ENCODE assay signal across 1 cellular context in the genomic region with DNA sequence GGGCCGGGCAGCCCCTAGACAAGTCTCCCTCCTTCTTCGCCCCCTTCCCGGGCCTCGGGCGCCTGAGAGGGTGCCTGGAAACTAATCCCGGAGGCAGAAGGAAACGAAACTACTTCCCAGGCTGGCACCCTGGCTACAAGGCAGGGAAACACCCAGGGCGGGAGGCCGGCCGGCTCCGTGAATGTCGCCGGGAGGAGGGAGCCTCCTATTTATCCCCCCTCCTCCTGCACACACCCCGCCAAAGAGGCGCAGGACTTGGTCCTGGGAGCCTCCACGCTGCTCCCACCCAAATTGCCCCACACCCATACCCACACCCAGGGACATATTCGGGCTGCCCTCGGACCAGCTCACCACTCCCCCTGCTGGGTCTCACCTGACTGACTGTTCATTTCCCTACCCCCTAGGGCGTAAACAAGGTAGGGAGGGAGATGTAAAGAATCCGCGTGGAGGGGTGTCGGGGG.
A peak's percentile ranks its signal among the peaks of the same experiment; 100 is the strongest.
TF ChIP-seq lines count a peak whose summit lies in the region.

A gene with protein sequence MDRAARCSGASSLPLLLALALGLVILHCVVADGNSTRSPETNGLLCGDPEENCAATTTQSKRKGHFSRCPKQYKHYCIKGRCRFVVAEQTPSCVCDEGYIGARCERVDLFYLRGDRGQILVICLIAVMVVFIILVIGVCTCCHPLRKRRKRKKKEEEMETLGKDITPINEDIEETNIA (minus strand): TSS at position 183 of the 461 bp plus-strand sequence. CDS start 198 bp downstream, outside the sequence.

TF ChIP-seq in HEK293, 187 proteins besides CTCF, POLR2A, EP300 and RAD21 (continued from another document):
- no peak for TF ChIP-seq ZFP3 (tag by site-specific recombination; IDR thresholded peaks at IDR 0.05; ENCODE audit: low read depth)
- peak; percentile 67 for TF ChIP-seq GLIS1 (tag by site-specific recombination; IDR thresholded peaks at IDR 0.05)
- TF ChIP-seq KLF1 (tag by site-specific recombination; IDR thresholded peaks at IDR 0.05): 0 out of 2 replicates have a peak, but pooled peaks have one; percentile 41
- TF ChIP-seq EGR2 (tag by site-specific recombination; IDR thresholded peaks at IDR 0.05; ENCODE audit: low read depth): 0 out of 2 replicates have a peak, but pooled peaks have one; percentile 19
- TF ChIP-seq ZNF623 (tag by site-specific recombination; IDR thresholded peaks at IDR 0.05): no peak
- TF ChIP-seq TRIM28 (IDR thresholded peaks at IDR 0.05; ENCODE audit: borderline replicate concordance, low read length): no peak
- TF ChIP-seq, protein P1, sequence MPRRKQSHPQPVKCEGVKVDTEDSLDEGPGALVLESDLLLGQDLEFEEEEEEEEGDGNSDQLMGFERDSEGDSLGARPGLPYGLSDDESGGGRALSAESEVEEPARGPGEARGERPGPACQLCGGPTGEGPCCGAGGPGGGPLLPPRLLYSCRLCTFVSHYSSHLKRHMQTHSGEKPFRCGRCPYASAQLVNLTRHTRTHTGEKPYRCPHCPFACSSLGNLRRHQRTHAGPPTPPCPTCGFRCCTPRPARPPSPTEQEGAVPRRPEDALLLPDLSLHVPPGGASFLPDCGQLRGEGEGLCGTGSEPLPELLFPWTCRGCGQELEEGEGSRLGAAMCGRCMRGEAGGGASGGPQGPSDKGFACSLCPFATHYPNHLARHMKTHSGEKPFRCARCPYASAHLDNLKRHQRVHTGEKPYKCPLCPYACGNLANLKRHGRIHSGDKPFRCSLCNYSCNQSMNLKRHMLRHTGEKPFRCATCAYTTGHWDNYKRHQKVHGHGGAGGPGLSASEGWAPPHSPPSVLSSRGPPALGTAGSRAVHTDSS (tag by site-specific recombination; IDR thresholded peaks at IDR 0.05): no peak
- TF ChIP-seq ZNF747 (tag by site-specific recombination; IDR thresholded peaks at IDR 0.05): no peak
- no peak for TF ChIP-seq ZNF660 (tag by site-specific recombination; IDR thresholded peaks at IDR 0.05)
- TF ChIP-seq ZNF48 (tag by site-specific recombination; IDR thresholded peaks at IDR 0.05): no peak
- peak; percentile 81 for TF ChIP-seq PRDM4 (tag by site-specific recombination; IDR thresholded peaks at IDR 0.05)
- TF ChIP-seq ZNF664 (tag by site-specific recombination; IDR thresholded peaks at IDR 0.05): no peak
- no peak for TF ChIP-seq ZNF140 (tag by site-specific recombination; IDR thresholded peaks at IDR 0.05)
- TF ChIP-seq ZNF791 (tag by site-specific recombination; IDR thresholded peaks at IDR 0.05): no peak
- TF ChIP-seq SP3 (tag by site-specific recombination; IDR thresholded peaks at IDR 0.05): no peak
- peak; percentile 49 for TF ChIP-seq FEZF1 (tag by site-specific recombination; IDR thresholded peaks at IDR 0.05)
- TF ChIP-seq, protein P2, sequence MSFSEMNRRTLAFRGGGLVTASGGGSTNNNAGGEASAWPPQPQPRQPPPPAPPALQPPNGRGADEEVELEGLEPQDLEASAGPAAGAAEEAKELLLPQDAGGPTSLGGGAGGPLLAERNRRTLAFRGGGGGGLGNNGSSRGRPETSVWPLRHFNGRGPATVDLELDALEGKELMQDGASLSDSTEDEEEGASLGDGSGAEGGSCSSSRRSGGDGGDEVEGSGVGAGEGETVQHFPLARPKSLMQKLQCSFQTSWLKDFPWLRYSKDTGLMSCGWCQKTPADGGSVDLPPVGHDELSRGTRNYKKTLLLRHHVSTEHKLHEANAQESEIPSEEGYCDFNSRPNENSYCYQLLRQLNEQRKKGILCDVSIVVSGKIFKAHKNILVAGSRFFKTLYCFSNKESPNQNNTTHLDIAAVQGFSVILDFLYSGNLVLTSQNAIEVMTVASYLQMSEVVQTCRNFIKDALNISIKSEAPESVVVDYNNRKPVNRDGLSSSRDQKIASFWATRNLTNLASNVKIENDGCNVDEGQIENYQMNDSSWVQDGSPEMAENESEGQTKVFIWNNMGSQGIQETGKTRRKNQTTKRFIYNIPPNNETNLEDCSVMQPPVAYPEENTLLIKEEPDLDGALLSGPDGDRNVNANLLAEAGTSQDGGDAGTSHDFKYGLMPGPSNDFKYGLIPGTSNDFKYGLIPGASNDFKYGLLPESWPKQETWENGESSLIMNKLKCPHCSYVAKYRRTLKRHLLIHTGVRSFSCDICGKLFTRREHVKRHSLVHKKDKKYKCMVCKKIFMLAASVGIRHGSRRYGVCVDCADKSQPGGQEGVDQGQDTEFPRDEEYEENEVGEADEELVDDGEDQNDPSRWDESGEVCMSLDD (tag by site-specific recombination; IDR thresholded peaks at IDR 0.05): no peak
- peak; percentile 77 for TF ChIP-seq ZNF341 (tag by site-specific recombination; IDR thresholded peaks at IDR 0.05; ENCODE audit: low read depth)
- TF ChIP-seq ZNF202 (tag by site-specific recombination; IDR thresholded peaks at IDR 0.05; ENCODE audit: borderline replicate concordance): no peak
- TF ChIP-seq, protein P3, sequence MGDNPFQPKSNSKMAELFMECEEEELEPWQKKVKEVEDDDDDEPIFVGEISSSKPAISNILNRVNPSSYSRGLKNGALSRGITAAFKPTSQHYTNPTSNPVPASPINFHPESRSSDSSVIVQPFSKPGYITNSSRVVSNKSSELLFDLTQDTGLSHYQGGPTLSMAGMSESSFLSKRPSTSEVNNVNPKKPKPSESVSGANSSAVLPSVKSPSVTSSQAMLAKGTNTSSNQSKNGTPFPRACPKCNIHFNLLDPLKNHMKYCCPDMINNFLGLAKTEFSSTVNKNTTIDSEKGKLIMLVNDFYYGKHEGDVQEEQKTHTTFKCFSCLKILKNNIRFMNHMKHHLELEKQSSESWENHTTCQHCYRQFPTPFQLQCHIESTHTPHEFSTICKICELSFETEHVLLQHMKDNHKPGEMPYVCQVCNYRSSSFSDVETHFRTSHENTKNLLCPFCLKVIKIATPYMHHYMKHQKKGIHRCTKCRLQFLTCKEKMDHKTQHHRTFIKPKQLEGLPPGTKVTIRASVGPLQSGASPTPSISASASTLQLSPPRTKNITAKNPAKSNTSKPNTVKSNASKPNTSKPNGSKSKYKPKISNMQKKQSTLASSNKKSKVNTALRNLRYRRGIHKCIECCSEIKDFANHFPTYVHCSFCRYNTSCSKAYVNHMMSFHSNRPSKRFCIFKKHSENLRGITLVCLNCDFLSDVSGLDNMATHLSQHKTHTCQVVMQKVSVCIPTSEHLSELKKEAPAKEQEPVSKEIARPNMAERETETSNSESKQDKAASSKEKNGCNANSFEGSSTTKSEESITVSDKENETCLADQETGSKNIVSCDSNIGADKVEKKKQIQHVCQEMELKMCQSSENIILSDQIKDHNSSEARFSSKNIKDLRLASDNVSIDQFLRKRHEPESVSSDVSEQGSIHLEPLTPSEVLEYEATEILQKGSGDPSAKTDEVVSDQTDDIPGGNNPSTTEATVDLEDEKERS (tag by site-specific recombination; IDR thresholded peaks at IDR 0.05): no peak
- TF ChIP-seq, protein P4, sequence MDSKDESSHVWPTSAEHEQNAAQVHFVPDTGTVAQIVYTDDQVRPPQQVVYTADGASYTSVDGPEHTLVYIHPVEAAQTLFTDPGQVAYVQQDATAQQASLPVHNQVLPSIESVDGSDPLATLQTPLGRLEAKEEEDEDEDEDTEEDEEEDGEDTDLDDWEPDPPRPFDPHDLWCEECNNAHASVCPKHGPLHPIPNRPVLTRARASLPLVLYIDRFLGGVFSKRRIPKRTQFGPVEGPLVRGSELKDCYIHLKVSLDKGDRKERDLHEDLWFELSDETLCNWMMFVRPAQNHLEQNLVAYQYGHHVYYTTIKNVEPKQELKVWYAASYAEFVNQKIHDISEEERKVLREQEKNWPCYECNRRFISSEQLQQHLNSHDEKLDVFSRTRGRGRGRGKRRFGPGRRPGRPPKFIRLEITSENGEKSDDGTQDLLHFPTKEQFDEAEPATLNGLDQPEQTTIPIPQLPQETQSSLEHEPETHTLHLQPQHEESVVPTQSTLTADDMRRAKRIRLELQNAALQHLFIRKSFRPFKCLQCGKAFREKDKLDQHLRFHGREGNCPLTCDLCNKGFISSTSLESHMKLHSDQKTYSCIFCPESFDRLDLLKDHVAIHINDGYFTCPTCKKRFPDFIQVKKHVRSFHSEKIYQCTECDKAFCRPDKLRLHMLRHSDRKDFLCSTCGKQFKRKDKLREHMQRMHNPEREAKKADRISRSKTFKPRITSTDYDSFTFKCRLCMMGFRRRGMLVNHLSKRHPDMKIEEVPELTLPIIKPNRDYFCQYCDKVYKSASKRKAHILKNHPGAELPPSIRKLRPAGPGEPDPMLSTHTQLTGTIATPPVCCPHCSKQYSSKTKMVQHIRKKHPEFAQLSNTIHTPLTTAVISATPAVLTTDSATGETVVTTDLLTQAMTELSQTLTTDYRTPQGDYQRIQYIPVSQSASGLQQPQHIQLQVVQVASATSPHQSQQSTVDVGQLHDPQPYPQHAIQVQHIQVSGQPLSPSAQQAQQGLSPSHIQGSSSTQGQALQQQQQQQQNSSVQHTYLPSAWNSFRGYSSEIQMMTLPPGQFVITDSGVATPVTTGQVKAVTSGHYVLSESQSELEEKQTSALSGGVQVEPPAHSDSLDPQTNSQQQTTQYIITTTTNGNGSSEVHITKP (tag by site-specific recombination; IDR thresholded peaks at IDR 0.05): peak; percentile 53; the same call in 1 of the 2 replicates
- peak; percentile 61 for TF ChIP-seq ZNF335 (tag by site-specific recombination; conservative IDR thresholded peaks at IDR 0.05)
- no peak for TF ChIP-seq ZNF677 (tag by site-specific recombination; IDR thresholded peaks at IDR 0.05)
